7 cellular contexts compared by ENCODE assay signal in genomic region chr6:144659735-144660246, GRCh38.
DNase-seq lines count a peak whose midpoint lies in the region; ATAC-seq and TF ChIP-seq lines count a peak whose summit lies in the region.

No MANE protein-coding gene starts in this region.

- POLR2A ChIA-PET in activated B cell treated with CpG ODN at 0.5 μM for 24 hours (lab: Charles Lee), result interaction anchor here (0.6 to 0.8 kb wide), 4 partner anchors 9 to 1304 kb away, joined by 3 to 7 read pairs (median 3); partner anchors contain the start of gene SHPRH

- no peaks in the 10 kb centered on the region for H3K23me2 ChIP-seq in H9 (ENCODE audit: insufficient read length, low read depth, low read length, poor library complexity, severe bottlenecking)

- H3K4me3 ChIP-seq in kidney epithelial cell (ENCODE audit: low read depth, low read length), result peak overlapping the region; percentile 28

- H3K9me3 Mint-ChIP-seq in H9 (no peaks in the 10 kb centered on the region), activated B cell treated with CpG ODN at 0.5 μM for 24 hours (no peaks in the 10 kb centered on the region)

- H4K20me1 ChIP-seq in H9 (ENCODE audit: control insufficient read depth, insufficient read depth, insufficient read length), result no peaks in the 10 kb centered on the region

- no peak overlapping the region for H3K14ac ChIP-seq in H9 (ENCODE audit: insufficient read depth, low read length)

- no peak overlapping the region for H2BK5ac ChIP-seq in H9 (ENCODE audit: insufficient read length, low read length)

- H3K27ac Mint-ChIP-seq in H9 (peak overlapping the region; percentile 71 to 92 (median 87); a peak in 5 of 7 replicates), activated B cell treated with CpG ODN at 0.5 μM for 24 hours (peak overlapping the region; percentile 84)

- no peaks in the 10 kb centered on the region for H3K79me1 ChIP-seq in H9 (ENCODE audit: insufficient read depth, low read depth, low read length, poor library complexity, severe bottlenecking)

- H3K4me1 ChIP-seq in H9 (ENCODE audit: insufficient read depth, low read length), result peaks cover 31% of the 10 kb centered on the region

- no peak overlapping the region for H2BK120ac ChIP-seq in H9 (ENCODE audit: low read depth, low read length, poor library complexity, severe bottlenecking)

- no peak overlapping the region for H4K91ac ChIP-seq in H9 (ENCODE audit: insufficient read length, low read depth, low read length)

- CTCF ChIA-PET in activated B cell treated with CpG ODN at 0.5 μM for 24 hours (lab: Charles Lee), result interaction anchor here (1.0 kb wide), 1 partner anchor 75 kb away, joined by 4 read pairs; no protein-coding TSS in a partner anchor

- H3K9me3 ChIP-seq in H9 (ENCODE audit: control insufficient read depth, low read depth, low read length), result no peaks in the 10 kb centered on the region

- no peak overlapping the region for H3T11ph ChIP-seq in H9 (ENCODE audit: low read length)

- no peak overlapping the region for H2BK15ac ChIP-seq in H9 (ENCODE audit: low read depth, low read length)

- H3K4me3 Mint-ChIP-seq in H9, result peak overlapping the region; percentile 49 to 62; a peak in 4 of 5 replicates
- H3K4me3 Mint-ChIP-seq in activated B cell treated with CpG ODN at 0.5 μM for 24 hours, result peak overlapping the region; percentile 62

- H3K4ac ChIP-seq in H9 (ENCODE audit: low read depth, low read length), result no peak overlapping the region

- H2BK12ac ChIP-seq in H9 (ENCODE audit: insufficient read length, low read depth, low read length), result no peak overlapping the region

- no peak overlapping the region for H4K8ac ChIP-seq in H9 (replicated peaks; ENCODE audit: insufficient read length, low read depth, low read length)

- no peak overlapping the region for H2AFZ ChIP-seq in H9 (ENCODE audit: low read length)

- no peak overlapping the region for H3K18ac ChIP-seq in H9 (ENCODE audit: insufficient read length, low read depth, low read length)

- no peak overlapping the region for H2AK5ac ChIP-seq in H9 (ENCODE audit: insufficient read length, low read length)

- H3K36me3 Mint-ChIP-seq in H9 (ENCODE audit: insufficient read depth in 1 of 3, low read depth in 3 of 3), result no peaks in the 10 kb centered on the region
- peaks cover 2% of the 10 kb centered on the region for H3K36me3 Mint-ChIP-seq in activated B cell treated with CpG ODN at 0.5 μM for 24 hours (ENCODE audit: low read depth)

- DNase-seq in H9 (no peak), activated B cell treated with CpG ODN at 0.5 μM for 24 hours (no peak), kidney epithelial cell (ENCODE audit: low read depth) (no peak), sciatic nerve (ENCODE audit: low spot score) (no peak), superior temporal gyrus (ENCODE audit: extremely low spot score) (no peak), MV-4-11 (lab: John Stamatoyannopoulos, UW) (no peak)

- H3K27me3 ChIP-seq in H9 (ENCODE audit: insufficient read depth, low read length), result no peaks in the 10 kb centered on the region
- H3K27me3 ChIP-seq in kidney epithelial cell (ENCODE audit: control insufficient read depth, insufficient read depth, low read length), result no peaks in the 10 kb centered on the region

- H3K79me2 ChIP-seq in H9 (ENCODE audit: insufficient read depth, low read length), result peaks cover 1% of the 10 kb centered on the region; the same call in 1 of the 2 replicates

- TF ChIP-seq CTCF in H9 (conservative IDR thresholded peaks at IDR 0.05), result no peak
- no peak for TF ChIP-seq CTCF in activated B cell treated with CpG ODN at 0.5 μM for 24 hours (IDR thresholded peaks at IDR 0.05)
- no peak for TF ChIP-seq CTCF in kidney epithelial cell (IDR thresholded peaks at IDR 0.05; ENCODE audit: insufficient read depth, low read length, poor library complexity, severe bottlenecking)

- H3K4me1 Mint-ChIP-seq in H9, result peaks cover 69 to 86% of the 10 kb centered on the region in 2 experiments
- H3K4me1 Mint-ChIP-seq in activated B cell treated with CpG ODN at 0.5 μM for 24 hours, result peaks cover 74% of the 10 kb centered on the region

- H3K27me3 Mint-ChIP-seq in H9 (ENCODE audit: low read depth) (no peaks in the 10 kb centered on the region), activated B cell treated with CpG ODN at 0.5 μM for 24 hours (no peaks in the 10 kb centered on the region)

- peak overlapping the region; percentile 49 for H3K4me2 ChIP-seq in H9 (ENCODE audit: insufficient read depth, insufficient read length, low read length)

- H3K23ac ChIP-seq in H9 (ENCODE audit: insufficient read length, low read depth, low read length), result no peak overlapping the region

- H4K5ac ChIP-seq in H9 (ENCODE audit: insufficient read length, low read depth, low read length), result no peak overlapping the region

- no peaks in the 10 kb centered on the region for H3K36me3 ChIP-seq in kidney epithelial cell (ENCODE audit: control insufficient read depth, insufficient read depth, low read length)

- ATAC-seq in activated B cell treated with CpG ODN at 0.5 μM for 24 hours (ENCODE audit: low read depth) (no peak), sciatic nerve (peak; percentile 28), HG03439 (IDR thresholded peaks at IDR 0.05; ENCODE audit: unreplicated experiment) (no peak)

- WGBS in H9 (ENCODE audit: extremely low coverage, insufficient read length, low lambda C conversion rate), result no CpG with 5 or more reads among the region's 10 CpGs

- H3K56ac ChIP-seq in H9 (ENCODE audit: insufficient read length, low read depth, low read length), result no peak overlapping the region

- no peak overlapping the region for H3K27ac ChIP-seq in H9 (ENCODE audit: insufficient read length, low read depth, low read length)

- H2BK20ac ChIP-seq in H9 (ENCODE audit: low read depth, low read length, poor library complexity, severe bottlenecking), result no peak overlapping the region

- H3K9ac ChIP-seq in H9 (ENCODE audit: extremely low read depth, insufficient read length, low read length), result no peak overlapping the region

- intact Hi-C loops in activated B cell treated with CpG ODN at 0.5 μM for 24 hours (cut with micrococcal nuclease), result loop anchor here (1.0 to 10.0 kb wide), 4 partner anchors 8 to 595 kb away; no protein-coding TSS in a partner anchor
- intact Hi-C loops in sciatic nerve (cut with DNase I), result no loop called here
